In the genomic region with DNA sequence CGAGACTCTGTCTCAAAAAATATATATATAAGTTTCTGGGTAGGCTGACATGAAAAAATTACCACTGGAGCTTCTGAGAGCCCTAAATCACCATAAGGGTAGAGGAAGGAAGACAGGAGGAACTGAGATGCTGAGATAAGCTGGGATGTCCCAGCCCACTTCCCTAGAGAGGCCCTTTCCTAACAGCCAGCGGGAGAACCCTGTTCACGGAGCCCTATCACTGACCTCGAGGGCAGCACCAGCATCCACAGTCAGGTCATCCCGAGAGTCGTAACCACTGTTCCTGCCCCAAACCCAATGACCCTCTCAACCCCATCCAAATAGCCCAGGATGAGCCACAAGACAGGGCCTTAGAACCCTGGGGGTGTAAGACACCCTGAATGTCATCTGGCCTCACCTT, we compare ENCODE assay signal across 1 cellular context.
TF ChIP-seq lines count a peak whose summit lies in the region.

No MANE protein-coding gene starts in this region.

TF ChIP-seq in HepG2, 621 proteins besides CTCF, POLR2A, EP300 and RAD21 (continued from another document):
- TF ChIP-seq, protein P1, sequence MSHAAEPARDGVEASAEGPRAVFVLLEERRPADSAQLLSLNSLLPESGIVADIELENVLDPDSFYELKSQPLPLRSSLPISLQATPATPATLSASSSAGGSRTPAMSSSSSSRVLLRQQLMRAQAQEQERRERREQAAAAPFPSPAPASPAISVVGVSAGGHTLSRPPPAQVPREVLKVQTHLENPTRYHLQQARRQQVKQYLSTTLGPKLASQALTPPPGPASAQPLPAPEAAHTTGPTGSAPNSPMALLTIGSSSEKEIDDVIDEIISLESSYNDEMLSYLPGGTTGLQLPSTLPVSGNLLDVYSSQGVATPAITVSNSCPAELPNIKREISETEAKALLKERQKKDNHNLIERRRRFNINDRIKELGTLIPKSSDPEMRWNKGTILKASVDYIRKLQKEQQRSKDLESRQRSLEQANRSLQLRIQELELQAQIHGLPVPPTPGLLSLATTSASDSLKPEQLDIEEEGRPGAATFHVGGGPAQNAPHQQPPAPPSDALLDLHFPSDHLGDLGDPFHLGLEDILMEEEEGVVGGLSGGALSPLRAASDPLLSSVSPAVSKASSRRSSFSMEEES (CRISPR knock-in tag; IDR thresholded peaks at IDR 0.05): no peak
- TF ChIP-seq BCLAF1 (IDR thresholded peaks at IDR 0.05) (no peak), PRPF4 (IDR thresholded peaks at IDR 0.05; ENCODE audit: low read depth, low read length, poor library complexity, severe bottlenecking) (no peak), NR0B2 (CRISPR knock-in tag; IDR thresholded peaks at IDR 0.05) (no peak), TFAP4 (IDR thresholded peaks at IDR 0.05; ENCODE audit: borderline replicate concordance, low read depth) (no peak), ZNF788 (CRISPR knock-in tag; IDR thresholded peaks at IDR 0.05; ENCODE audit: borderline replicate concordance) (no peak), MEIS2 (CRISPR knock-in tag; IDR thresholded peaks at IDR 0.05) (no peak), ZNF383 (CRISPR knock-in tag; IDR thresholded peaks at IDR 0.05; ENCODE audit: borderline replicate concordance) (no peak), ZFAT (CRISPR knock-in tag; conservative IDR thresholded peaks at IDR 0.05) (no peak), ZNF569 (CRISPR knock-in tag; IDR thresholded peaks at IDR 0.05; ENCODE audit: borderline replicate concordance) (no peak), RELA (CRISPR knock-in tag; IDR thresholded peaks at IDR 0.05) (no peak), CEBPZ (IDR thresholded peaks at IDR 0.05; ENCODE audit: low read length) (no peak)
